In the genomic region with DNA sequence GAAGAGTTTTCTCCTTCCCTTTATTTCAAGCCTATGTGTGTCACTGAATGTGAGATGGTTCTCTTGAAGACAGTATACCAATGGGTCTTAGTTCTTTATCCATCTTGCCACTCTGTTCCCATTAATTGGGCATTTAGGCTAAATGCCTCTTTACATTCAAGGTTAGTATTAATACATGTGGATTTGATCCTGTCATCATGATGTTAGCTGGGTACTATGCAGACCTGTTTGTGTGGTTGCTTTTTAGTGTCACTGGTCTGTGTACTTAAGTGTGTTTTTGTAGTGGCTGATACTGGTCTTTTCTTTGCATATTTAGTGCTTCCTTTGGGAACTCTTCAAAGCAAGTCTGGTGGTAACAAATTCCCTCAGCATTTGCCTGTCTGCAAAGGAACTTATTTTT, we compare ENCODE assay signal across 33 cellular contexts.
"Had no signal": no experiment of that assay in that cellular context is flagged by ENCODE, and none has a peak within 500 bp of the region (broad histone marks: within the 10 kb centered on the region; RNA-seq: fewer than 3 reads in every experiment).

No MANE protein-coding gene starts in this region.

- H3K27me3 ChIP-seq: adrenal gland, ascending aorta, body of pancreas, brain microvascular endothelial cell, breast epithelium, cardiac muscle cell had no signal

- FAIRE-seq: astrocyte, bronchial epithelial cell had no signal

- H3K9me3 ChIP-seq: adrenal gland, ascending aorta, body of pancreas, breast epithelium had no signal

- H3K4me3 ChIP-seq: adrenal gland, ascending aorta, body of pancreas, breast epithelium, cardiac muscle cell had no signal

- H3K36me3 ChIP-seq: adrenal gland, ascending aorta, brain microvascular endothelial cell, breast epithelium, cardiac muscle cell had no signal

- DNase-seq: activated effector memory CD4-positive, alpha-beta T cell treated with anti-CD3 and anti-CD28 coated beads, Interleukin-2, amount 50 U/mL, for 16 hours; activated effector memory CD4-positive, alpha-beta T cell treated with Interleukin-2 at 50 U/mL for 16 hours; activated gamma-delta T cell; activated gamma-delta T cell treated with Interleukin-2 at 50 U/mL for 16 hours; activated naive CD4-positive, alpha-beta T cell; activated naive CD4-positive, alpha-beta T cell treated with anti-CD3 and anti-CD28 coated beads for 36 hours; activated naive CD4-positive, alpha-beta T cell treated with anti-CD3 and anti-CD28 coated beads, Interleukin-2, amount 10 ng/mL, durations not matched to agents 7 days and 5 days; activated naive CD4-positive, alpha-beta T cell treated with anti-CD3 and anti-CD28 coated beads, Interleukin-2, amount 50 U/mL, for 16 hours; activated naive CD4-positive, alpha-beta T cell treated with Interleukin-2 at 50 U/mL for 16 hours; activated naive CD8-positive, alpha-beta T cell treated with anti-CD3 and anti-CD28 coated beads for 36 hours; activated naive CD8-positive, alpha-beta T cell treated with anti-CD3 and anti-CD28 coated beads, Interleukin-2, amount 10 ng/mL, durations not matched to agents 7 days and 5 days; activated naive CD8-positive, alpha-beta T cell treated with anti-CD3 and anti-CD28 coated beads, Interleukin-2, amount 50 U/mL, for 24 hours; activated T-cell treated with anti-CD3 and anti-CD28 coated beads, Interleukin-2, amount 50 U/mL, for 24 hours; activated T-cell treated with anti-CD3 and anti-CD28 coated beads, Interleukin-2, amount 50 U/mL, for 4 hours; activated T-cell treated with anti-CD3 and anti-CD28 coated beads, Interleukin-2, amount 50 U/mL, for 48 hours; activated T-cell treated with anti-CD3 and anti-CD28 coated beads, Interleukin-2, amount 50 U/mL, for 72 hours; adrenal gland; amniotic stem cell; amygdala; anterior cingulate cortex; aorta; body of pancreas; brain microvascular endothelial cell; caudate nucleus; central memory CD4-positive, alpha-beta T cell; cerebellar nuclear complex had no signal

- ATAC-seq: activated naive CD4-positive, alpha-beta T cell treated with anti-CD3 and anti-CD28 coated beads, Interleukin-2, amount 50 U/mL, for 72 hours; activated naive CD8-positive, alpha-beta T cell treated with anti-CD3 and anti-CD28 coated beads, Interleukin-2, amount 50 U/mL, for 24 hours; activated T-cell treated with anti-CD3 and anti-CD28 coated beads, Interleukin-2, amount 50 U/mL, for 4 hours; activated T-cell treated with anti-CD3 and anti-CD28 coated beads, Interleukin-2, amount 50 U/mL, for 72 hours; activated T-helper 17 cell treated with anti-CD3 and anti-CD28 coated beads, Interleukin-2, amount 50 U/mL, for 72 hours; body of pancreas had no signal

- H3K4me1 ChIP-seq: adrenal gland, ascending aorta, body of pancreas, breast epithelium had no signal

- H3K27ac ChIP-seq: adrenal gland, ascending aorta, body of pancreas, brain microvascular endothelial cell, breast epithelium, cardiac muscle cell had no signal
